Comparison of ENCODE assay signal across 10 cellular contexts in the genomic region with DNA sequence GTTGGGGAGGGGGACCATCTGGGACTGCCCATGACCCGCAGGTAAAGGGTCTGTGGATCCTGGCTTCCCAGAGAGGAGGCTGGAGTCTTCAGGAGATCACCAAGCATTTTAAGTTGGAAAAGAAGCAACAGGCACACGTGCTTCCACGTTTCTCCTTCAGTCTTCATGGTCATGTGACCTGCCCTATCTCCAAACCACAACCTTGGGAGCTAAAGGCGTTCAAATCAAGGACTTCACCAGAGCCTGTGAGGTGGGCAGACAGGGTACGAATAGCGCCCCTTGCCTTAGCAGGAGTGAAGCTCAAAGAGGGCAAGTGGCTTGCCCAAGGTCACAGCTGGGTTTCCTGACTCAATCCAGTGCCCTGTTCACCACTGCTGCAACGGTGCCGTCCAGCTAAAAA. TPM values are rescaled to one million over a fixed set of nuclear protein-coding genes. Genes with fewer than 3 reads are reported as not detected.
DNase-seq lines count a peak whose midpoint lies in the region; ATAC-seq and TF ChIP-seq lines count a peak whose summit lies in the region.
"Had no signal": no experiment of that assay in that cellular context is flagged by ENCODE, and none has a peak within 500 bp of the region (broad histone marks: within the 10 kb centered on the region; RNA-seq: fewer than 3 reads in every experiment).

No MANE protein-coding gene starts in this region.

- CTCF ChIA-PET in activated CD8-positive, alpha-beta memory T cell treated with anti-CD3 and anti-CD28 coated beads, Interleukin-2, amount 10 ng/mL, durations not matched to agents 7 days and 5 days (lab: Charles Lee), result interaction anchor here (0.9 to 1.6 kb wide), 4 partner anchors 20 to 214 kb away, joined by 3 to 7 read pairs (median 6); no protein-coding TSS in a partner anchor
- CTCF ChIA-PET in activated CD8-positive, alpha-beta T cell treated with anti-CD3 and anti-CD28 coated beads, Interleukin-2, amount 10 ng/mL, durations not matched to agents 7 days and 5 days (lab: Charles Lee), result interaction anchor here (1.1 to 1.6 kb wide), 4 partner anchors 36 to 305 kb away, joined by 3 to 9 read pairs (median 4); no protein-coding TSS in a partner anchor
- CTCF ChIA-PET in PC-3 (lab: Charles Lee), result no interaction called here

- H2AFZ ChIP-seq in GM23338 (no peak overlapping the region), PC-3 (ENCODE audit: low read length) (no peak overlapping the region)

- H3K9ac ChIP-seq in PC-3 (ENCODE audit: low read length), result no peak overlapping the region

- H3K4me1 Mint-ChIP-seq in activated CD8-positive, alpha-beta memory T cell treated with anti-CD3 and anti-CD28 coated beads, Interleukin-2, amount 10 ng/mL, durations not matched to agents 7 days and 5 days, result peaks cover 46% of the 10 kb centered on the region
- H3K4me1 Mint-ChIP-seq in activated CD8-positive, alpha-beta T cell treated with anti-CD3 and anti-CD28 coated beads, Interleukin-2, amount 10 ng/mL, durations not matched to agents 7 days and 5 days (ENCODE audit: low read depth), result peaks cover 44% of the 10 kb centered on the region
- H3K4me1 Mint-ChIP-seq in GM23338, result peaks cover 40% of the 10 kb centered on the region

- intact Hi-C loops in left colon (cut with DNase I, micrococcal nuclease) (no loop called here), PC-3 (cut with micrococcal nuclease) (no loop called here)

- H3K4me2 ChIP-seq in GM23338, result no peak overlapping the region
- no peak overlapping the region for H3K4me2 ChIP-seq in PC-3 (ENCODE audit: low read length)

- H3K79me2 ChIP-seq in GM23338 (replicated peaks; ENCODE audit: insufficient read depth), result peaks cover 100% of the 10 kb centered on the region
- peaks cover 100% of the 10 kb centered on the region for H3K79me2 ChIP-seq in PC-3 (ENCODE audit: low read length)

- H3K36me3 Mint-ChIP-seq in activated CD8-positive, alpha-beta memory T cell treated with anti-CD3 and anti-CD28 coated beads, Interleukin-2, amount 10 ng/mL, durations not matched to agents 7 days and 5 days, result peaks cover 1% of the 10 kb centered on the region
- peaks cover 12% of the 10 kb centered on the region for H3K36me3 Mint-ChIP-seq in activated CD8-positive, alpha-beta T cell treated with anti-CD3 and anti-CD28 coated beads, Interleukin-2, amount 10 ng/mL, durations not matched to agents 7 days and 5 days (ENCODE audit: low read depth)
- H3K36me3 Mint-ChIP-seq in GM23338 (ENCODE audit: low read depth), result peaks cover 12% of the 10 kb centered on the region; the same call in 2 of the 3 replicates

- no peaks in the 10 kb centered on the region for H3K9me3 ChIP-seq in PC-3 (ENCODE audit: low read length)

- H3K36me3 ChIP-seq in GM23338 (ENCODE audit: insufficient read depth), result no peaks in the 10 kb centered on the region
- peaks cover 3% of the 10 kb centered on the region; the same call in 1 of the 2 replicates for H3K36me3 ChIP-seq in PC-3 (ENCODE audit: low read depth, low read length)

- H3K27ac Mint-ChIP-seq in activated CD8-positive, alpha-beta memory T cell treated with anti-CD3 and anti-CD28 coated beads, Interleukin-2, amount 10 ng/mL, durations not matched to agents 7 days and 5 days, result peak overlapping the region; percentile 15
- H3K27ac Mint-ChIP-seq in activated CD8-positive, alpha-beta T cell treated with anti-CD3 and anti-CD28 coated beads, Interleukin-2, amount 10 ng/mL, durations not matched to agents 7 days and 5 days, result peak overlapping the region; percentile 86
- no peak overlapping the region for H3K27ac Mint-ChIP-seq in GM23338

- no peak overlapping the region for H3K4me3 Mint-ChIP-seq in activated CD8-positive, alpha-beta memory T cell treated with anti-CD3 and anti-CD28 coated beads, Interleukin-2, amount 10 ng/mL, durations not matched to agents 7 days and 5 days
- H3K4me3 Mint-ChIP-seq in activated CD8-positive, alpha-beta T cell treated with anti-CD3 and anti-CD28 coated beads, Interleukin-2, amount 10 ng/mL, durations not matched to agents 7 days and 5 days, result no peak overlapping the region
- H3K4me3 Mint-ChIP-seq in GM23338, result no peak overlapping the region
- H3K4me3 Mint-ChIP-seq: activated naive CD8-positive, alpha-beta T cell treated with anti-CD3 and anti-CD28 coated beads, Interleukin-2, amount 10 ng/mL, durations not matched to agents 7 days and 5 days had no signal

- H3K4me3 ChIP-seq in GM23338 (no peak overlapping the region), PC-3 (ENCODE audit: low read length) (no peak overlapping the region)

- BruUV-seq in PC-3 (replicated peaks; lab: Mats Ljungman, UMichigan), result no TSS peak

- H3F3A ChIP-seq in GM23338 (replicated peaks; ENCODE audit: low read depth) (0 out of 2 replicates have a peak, but pooled peaks cover 20% of the 10 kb centered on the region), PC-3 (ENCODE audit: low read length, unreplicated experiment) (no peaks in the 10 kb centered on the region)

- POLR2A ChIA-PET in activated CD8-positive, alpha-beta T cell treated with anti-CD3 and anti-CD28 coated beads, Interleukin-2, amount 10 ng/mL, durations not matched to agents 7 days and 5 days (lab: Charles Lee), result no interaction called here
- POLR2A ChIA-PET in PC-3 (lab: Charles Lee; ENCODE audit: unreplicated experiment), result no interaction called here

- H3K27me3 Mint-ChIP-seq in activated CD8-positive, alpha-beta memory T cell treated with anti-CD3 and anti-CD28 coated beads, Interleukin-2, amount 10 ng/mL, durations not matched to agents 7 days and 5 days, result no peaks in the 10 kb centered on the region
- H3K27me3 Mint-ChIP-seq in activated CD8-positive, alpha-beta T cell treated with anti-CD3 and anti-CD28 coated beads, Interleukin-2, amount 10 ng/mL, durations not matched to agents 7 days and 5 days (ENCODE audit: low read depth), result no peaks in the 10 kb centered on the region
- H3K27me3 Mint-ChIP-seq in GM23338 (ENCODE audit: insufficient read depth, low read depth, poor library complexity), result peaks cover 3% of the 10 kb centered on the region
- H3K27me3 Mint-ChIP-seq: activated naive CD8-positive, alpha-beta T cell treated with anti-CD3 and anti-CD28 coated beads, Interleukin-2, amount 10 ng/mL, durations not matched to agents 7 days and 5 days had no signal

- no peak for ATAC-seq in activated CD8-positive, alpha-beta memory T cell treated with anti-CD3 and anti-CD28 coated beads, Interleukin-2, amount 10 ng/mL, durations not matched to agents 7 days and 5 days
- no peak for ATAC-seq in activated CD8-positive, alpha-beta T cell treated with anti-CD3 and anti-CD28 coated beads, Interleukin-2, amount 10 ng/mL, durations not matched to agents 7 days and 5 days
- peak; percentile 24 for ATAC-seq in left colon
- no peak for ATAC-seq in GM23338
- no peak for ATAC-seq in PC-3

- TF ChIP-seq CTCF in GM23338 (conservative IDR thresholded peaks at IDR 0.05; ENCODE audit: low read depth in 2 of 2) (no peak), PC-3 (conservative IDR thresholded peaks at IDR 0.05; ENCODE audit: low read depth, low read length) (no peak)

- H3K9me2 ChIP-seq in GM23338 (ENCODE audit: insufficient read depth) (no peaks in the 10 kb centered on the region), PC-3 (replicated peaks; ENCODE audit: low read length) (no peaks in the 10 kb centered on the region)

- H4K20me1 ChIP-seq in GM23338 (replicated peaks; ENCODE audit: insufficient read depth), result peaks cover 62% of the 10 kb centered on the region
- peaks cover 14% of the 10 kb centered on the region; the same call in 1 of the 2 replicates for H4K20me1 ChIP-seq in PC-3 (ENCODE audit: low read length)

- H3K27ac ChIP-seq in temporal lobe (ENCODE audit: low read depth, low read length) (peak overlapping the region; percentile 78), GM23338 (ENCODE audit: low read depth) (no peak overlapping the region), PC-3 (ENCODE audit: low read length) (no peak overlapping the region)

- no peaks in the 10 kb centered on the region for H3K27me3 ChIP-seq in GM23338 (ENCODE audit: insufficient read depth)
- H3K27me3 ChIP-seq in PC-3 (ENCODE audit: low read length), result no peaks in the 10 kb centered on the region

- DNase-seq in activated CD8-positive, alpha-beta memory T cell treated with anti-CD3 and anti-CD28 coated beads, Interleukin-2, amount 10 ng/mL, durations not matched to agents 7 days and 5 days, result no peak
- DNase-seq in activated CD8-positive, alpha-beta memory T cell treated with anti-CD3 and anti-CD28 coated beads, Interleukin-2, amount 50 U/mL, for 4 hours, result no peak
- no peak for DNase-seq in activated CD8-positive, alpha-beta T cell treated with anti-CD3 and anti-CD28 coated beads, Interleukin-2, amount 10 ng/mL, durations not matched to agents 7 days and 5 days
- no peak for DNase-seq in left colon
- DNase-seq in GM23338 (ENCODE audit: low spot score), result no peak
- no peak for DNase-seq in germinal center (ENCODE audit: low spot score)
- no peak for DNase-seq in PC-3
- DNase-seq: activated naive CD8-positive, alpha-beta T cell treated with anti-CD3 and anti-CD28 coated beads, Interleukin-2, amount 10 ng/mL, durations not matched to agents 7 days and 5 days; NCI-H1417 treated with DMSO at 0.1 percent for 48 hours had no signal

- no peaks in the 10 kb centered on the region for H3K9me3 Mint-ChIP-seq in activated CD8-positive, alpha-beta memory T cell treated with anti-CD3 and anti-CD28 coated beads, Interleukin-2, amount 10 ng/mL, durations not matched to agents 7 days and 5 days (ENCODE audit: low read depth)
- H3K9me3 Mint-ChIP-seq in activated CD8-positive, alpha-beta T cell treated with anti-CD3 and anti-CD28 coated beads, Interleukin-2, amount 10 ng/mL, durations not matched to agents 7 days and 5 days (ENCODE audit: insufficient read depth), result no peaks in the 10 kb centered on the region
- H3K9me3 Mint-ChIP-seq in GM23338, result no peaks in the 10 kb centered on the region
- H3K9me3 Mint-ChIP-seq: activated naive CD8-positive, alpha-beta T cell treated with anti-CD3 and anti-CD28 coated beads, Interleukin-2, amount 10 ng/mL, durations not matched to agents 7 days and 5 days had no signal

- peaks cover 29% of the 10 kb centered on the region for H3K4me1 ChIP-seq in GM23338 (ENCODE audit: insufficient read depth)
- peaks cover 5% of the 10 kb centered on the region for H3K4me1 ChIP-seq in PC-3 (ENCODE audit: insufficient read depth, low read length)

RNA-seq across cellular contexts. Expression of a gene that starts 6.7 kb away (rescaled TPM):
- 10 to 100 TPM; 29.8 to 35.5 TPM for total RNA-seq in activated CD8-positive, alpha-beta memory T cell treated with anti-CD3 and anti-CD28 coated beads, Interleukin-2, amount 10 ng/mL, durations not matched to agents 7 days and 5 days
- total RNA-seq in activated CD8-positive, alpha-beta T cell treated with anti-CD3 and anti-CD28 coated beads, Interleukin-2, amount 10 ng/mL, durations not matched to agents 7 days and 5 days, result 10 to 100 TPM; 30.8 to 31.4 TPM
- total RNA-seq in left colon (10 to 100 TPM; 41.9 to 48.0 TPM), temporal lobe (9.3 TPM), PC-3 (2014; rRNA removed) (37.5 and 43.8 TPM in 2 replicates)
- total RNA-seq in GM23338 (2014; rRNA removed; shearing (Covaris generic)), result 76.5 and 95.1 TPM in 2 replicates
- 40.7 and 42.2 TPM in 2 replicates for polyA plus RNA-seq in GM23338 (2016; fragmentation: Nextera tagmentation; extraction: Ambion mirVana)

RNA-seq across cellular contexts. Expression of a gene that starts 51.1 kb away (rescaled TPM):
- total RNA-seq in activated CD8-positive, alpha-beta memory T cell treated with anti-CD3 and anti-CD28 coated beads, Interleukin-2, amount 10 ng/mL, durations not matched to agents 7 days and 5 days, result 100 to 1,000 TPM; 110 to 122 TPM
- 10 to 100 TPM; 74.7 to 82.9 TPM for total RNA-seq in activated CD8-positive, alpha-beta T cell treated with anti-CD3 and anti-CD28 coated beads, Interleukin-2, amount 10 ng/mL, durations not matched to agents 7 days and 5 days
- total RNA-seq in left colon (10 to 100 TPM; 76.5 to 90.4 TPM), temporal lobe (134 TPM), PC-3 (2014; rRNA removed) (147 and 179 TPM in 2 replicates)
- total RNA-seq in GM23338 (2014; rRNA removed; shearing (Covaris generic)), result 233 and 259 TPM in 2 replicates
- polyA plus RNA-seq in GM23338 (2016; fragmentation: Nextera tagmentation; extraction: Ambion mirVana), result 180 and 189 TPM in 2 replicates
